8 cellular contexts compared by ENCODE assay signal in the genomic region with DNA sequence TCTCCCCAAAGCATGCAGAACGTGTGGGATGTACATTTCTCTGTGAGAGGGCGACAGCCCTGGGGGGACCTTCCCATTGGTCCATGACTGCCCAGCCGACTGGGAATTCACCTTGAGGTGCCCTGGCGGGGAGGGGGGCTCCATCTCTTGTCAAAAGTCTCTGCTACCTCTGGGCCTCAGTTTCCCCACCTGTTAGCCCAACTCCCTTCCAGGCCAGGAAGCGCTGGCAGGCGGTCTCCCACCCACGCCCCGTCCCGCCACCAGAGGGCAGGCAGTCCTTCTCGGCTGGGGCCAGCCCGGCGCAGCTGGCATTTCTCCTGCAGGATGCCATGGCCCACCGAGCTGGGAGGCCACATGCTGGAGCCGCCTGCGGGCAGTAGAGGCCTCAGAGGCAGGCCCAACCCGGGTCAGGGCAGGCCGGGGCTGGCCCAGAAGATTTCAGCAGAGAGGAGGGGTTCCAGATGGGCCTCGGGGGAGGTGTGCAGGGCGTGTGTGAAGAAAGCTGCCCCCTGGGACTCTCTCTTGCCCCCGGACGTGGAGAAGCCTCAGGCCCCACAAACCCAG. TPM values are rescaled to one million over a fixed set of nuclear protein-coding genes. Genes with fewer than 3 reads are reported as not detected.
DNase-seq lines count a peak whose midpoint lies in the region; ATAC-seq and TF ChIP-seq lines count a peak whose summit lies in the region.

No MANE protein-coding gene starts in this region.

- POLR2A ChIA-PET in activated CD4-positive, alpha-beta T cell treated with anti-CD3 and anti-CD28 coated beads for 36 hours (lab: Charles Lee) = interaction anchor here (0.6 to 9.6 kb wide), 7 partner anchors 8 to 131 kb away, joined by 3 to 94 read pairs (median 5); partner anchors contain the start of gene CD7

- DNase-seq in EL (peak; percentile 57), MG63 (peak; percentile 63), lower lobe of right lung (peak; percentile 82), thoracic aorta (ENCODE audit: low spot score) (no peak)
- DNase-seq in activated CD4-positive, alpha-beta T cell treated with anti-CD3 and anti-CD28 coated beads for 36 hours = peak; percentile 85

- no peak for ATAC-seq in activated CD4-positive, alpha-beta T cell treated with anti-CD3 and anti-CD28 coated beads for 36 hours
- ATAC-seq in lower lobe of right lung = no peak
- no peak for ATAC-seq in thoracic aorta (ENCODE audit: insufficient number of reproducible peaks, low FRiP score, low read depth)
- no peak for ATAC-seq in GM18861 (IDR thresholded peaks at IDR 0.05; ENCODE audit: unreplicated experiment)
- no peak for ATAC-seq in GM19328 (IDR thresholded peaks at IDR 0.05; ENCODE audit: unreplicated experiment)

- H3K4me3 ChIP-seq in MG63 (no peak overlapping the region), lower lobe of right lung (no peak overlapping the region), thoracic aorta (no peak overlapping the region)

- no peaks in the 10 kb centered on the region for H3K36me3 ChIP-seq in MG63
- H3K36me3 ChIP-seq in lower lobe of right lung = no peaks in the 10 kb centered on the region
- H3K36me3 ChIP-seq in thoracic aorta = no peaks in the 10 kb centered on the region

- H3K27me3 Mint-ChIP-seq in activated CD4-positive, alpha-beta T cell treated with anti-CD3 and anti-CD28 coated beads for 36 hours = no peaks in the 10 kb centered on the region
- H3K27me3 Mint-ChIP-seq in dendritic cell treated with granulocyte-macrophage colony-stimulating factor and Interleukin-4, amounts not matched to agents 40 ng/mL and 50 ng/mL, for 4 days = peaks cover 66% of the 10 kb centered on the region

- H3K9me3 Mint-ChIP-seq in activated CD4-positive, alpha-beta T cell treated with anti-CD3 and anti-CD28 coated beads for 36 hours (ENCODE audit: low read depth) = no peaks in the 10 kb centered on the region
- no peaks in the 10 kb centered on the region for H3K9me3 Mint-ChIP-seq in dendritic cell treated with granulocyte-macrophage colony-stimulating factor and Interleukin-4, amounts not matched to agents 40 ng/mL and 50 ng/mL, for 4 days

- H3K27ac Mint-ChIP-seq in activated CD4-positive, alpha-beta T cell treated with anti-CD3 and anti-CD28 coated beads for 36 hours = peak overlapping the region; percentile 100
- H3K27ac Mint-ChIP-seq in dendritic cell treated with granulocyte-macrophage colony-stimulating factor and Interleukin-4, amounts not matched to agents 40 ng/mL and 50 ng/mL, for 4 days = peak overlapping the region; percentile 63

- CTCF ChIA-PET in activated CD4-positive, alpha-beta T cell treated with anti-CD3 and anti-CD28 coated beads for 36 hours (lab: Charles Lee) = interaction anchor here (0.6 to 4.5 kb wide), 6 partner anchors 8 to 635 kb away, joined by 3 to 23 read pairs (median 3); partner anchors contain the start of gene CD7

- H3K4me3 Mint-ChIP-seq in activated CD4-positive, alpha-beta T cell treated with anti-CD3 and anti-CD28 coated beads for 36 hours = peak overlapping the region; percentile 80
- H3K4me3 Mint-ChIP-seq in dendritic cell treated with granulocyte-macrophage colony-stimulating factor and Interleukin-4, amounts not matched to agents 40 ng/mL and 50 ng/mL, for 4 days = no peak overlapping the region

- H3K27ac ChIP-seq in lower lobe of right lung = no peak overlapping the region
- no peak overlapping the region for H3K27ac ChIP-seq in thoracic aorta

- H3K9me3 ChIP-seq in MG63 (no peaks in the 10 kb centered on the region), lower lobe of right lung (no peaks in the 10 kb centered on the region), thoracic aorta (no peaks in the 10 kb centered on the region)

- peaks cover 69% of the 10 kb centered on the region for H3K4me1 Mint-ChIP-seq in activated CD4-positive, alpha-beta T cell treated with anti-CD3 and anti-CD28 coated beads for 36 hours
- peaks cover 65% of the 10 kb centered on the region for H3K4me1 Mint-ChIP-seq in dendritic cell treated with granulocyte-macrophage colony-stimulating factor and Interleukin-4, amounts not matched to agents 40 ng/mL and 50 ng/mL, for 4 days (ENCODE audit: low read depth)

- TF ChIP-seq CTCF in lower lobe of right lung (IDR thresholded peaks at IDR 0.05) (peak; percentile 79), thoracic aorta (IDR thresholded peaks at IDR 0.05) (peak; percentile 66)

- H3K36me3 Mint-ChIP-seq in activated CD4-positive, alpha-beta T cell treated with anti-CD3 and anti-CD28 coated beads for 36 hours (ENCODE audit: low read depth) = peaks cover 4% of the 10 kb centered on the region
- H3K36me3 Mint-ChIP-seq in dendritic cell treated with granulocyte-macrophage colony-stimulating factor and Interleukin-4, amounts not matched to agents 40 ng/mL and 50 ng/mL, for 4 days (ENCODE audit: low read depth) = no peaks in the 10 kb centered on the region

- H3K4me1 ChIP-seq in lower lobe of right lung = peaks cover 46% of the 10 kb centered on the region
- H3K4me1 ChIP-seq in thoracic aorta (ENCODE audit: control insufficient read depth in 1 of 2, low read depth in 2 of 2) = peaks cover 11 to 32% of the 10 kb centered on the region in 2 donors

- H3K27me3 ChIP-seq in MG63 = no peaks in the 10 kb centered on the region
- no peaks in the 10 kb centered on the region for H3K27me3 ChIP-seq in lower lobe of right lung (ENCODE audit: low read depth)
- no peaks in the 10 kb centered on the region for H3K27me3 ChIP-seq in thoracic aorta (replicated peaks; ENCODE audit: insufficient read depth)

- intact Hi-C loops in activated CD4-positive, alpha-beta T cell treated with anti-CD3 and anti-CD28 coated beads for 36 hours (cut with DNase I, micrococcal nuclease) = no loop called here
- intact Hi-C loops in dendritic cell treated with granulocyte-macrophage colony-stimulating factor and Interleukin-4, amounts not matched to agents 40 ng/mL and 50 ng/mL, for 4 days (cut with micrococcal nuclease) = no loop called here
- intact Hi-C loops in lower lobe of right lung (cut with DNase I) = no loop called here

RNA-seq across cellular contexts. Expression of gene CD7, which starts 16.6 kb away (rescaled TPM):
- not detected in 2 replicates for total RNA-seq in MG63 (2014; rRNA removed; shearing (Covaris generic); ENCODE audit: low replicate concordance)
- 100 to 1,000 TPM; 614 to 725 TPM for total RNA-seq in activated CD4-positive, alpha-beta T cell treated with anti-CD3 and anti-CD28 coated beads for 36 hours
- total RNA-seq in lower lobe of right lung (7.1 TPM), thoracic aorta (1 to 10 TPM; 3.0 to 3.5 TPM)

RNA-seq across cellular contexts. Expression of gene CSNK1D, which starts 27.3 kb away (rescaled TPM):
- 60.2 and 104 TPM in 2 replicates for total RNA-seq in MG63 (2014; rRNA removed; shearing (Covaris generic); ENCODE audit: low replicate concordance)
- 100 to 1,000 TPM; 118 to 182 TPM for total RNA-seq in activated CD4-positive, alpha-beta T cell treated with anti-CD3 and anti-CD28 coated beads for 36 hours
- 146 TPM for total RNA-seq in lower lobe of right lung
- total RNA-seq in thoracic aorta = 10 to 100 TPM; 69.5 to 71.9 TPM

RNA-seq across cellular contexts. Expression of gene SECTM1, which starts 32.8 kb away (rescaled TPM):
- 2.7 and 25.9 TPM in 2 replicates for total RNA-seq in MG63 (2014; rRNA removed; shearing (Covaris generic); ENCODE audit: low replicate concordance)
- total RNA-seq in activated CD4-positive, alpha-beta T cell treated with anti-CD3 and anti-CD28 coated beads for 36 hours = 10 to 100 TPM in 1 of 2 experiments, 1 to 10 TPM in 1; 9.0 to 10.9 TPM
- total RNA-seq in lower lobe of right lung (44.5 TPM), thoracic aorta (10 to 100 TPM; 16.7 to 32.2 TPM)

RNA-seq across cellular contexts. Expression of gene TEX19, which starts 58.3 kb away (rescaled TPM):
- total RNA-seq in MG63 (2014; rRNA removed; shearing (Covaris generic); ENCODE audit: low replicate concordance) = 2.3 TPM in 1 of 2 replicates, not detected in the other
- total RNA-seq in activated CD4-positive, alpha-beta T cell treated with anti-CD3 and anti-CD28 coated beads for 36 hours = not detected
- total RNA-seq in lower lobe of right lung = not detected
- total RNA-seq in thoracic aorta = not detected

Comparison
In these comparisons a context has a peak if more than half of its experiments do, and no peak if none do; other contexts are left out.
1. RNA of gene CD7, which starts 16.6 kb away (total RNA-seq): 614 to 725 TPM in activated CD4-positive, alpha-beta T cell treated with anti-CD3 and anti-CD28 coated beads for 36 hours; 7.1 TPM in lower lobe of right lung (single experiment), 3.0 to 3.5 TPM in thoracic aorta and not detected in MG63; every median in the first group is over 10 times any median in the second.